Comparison of ENCODE assay signal across 17 cellular contexts in genomic region chr11:44561964-44562734, GRCh38.
"Had no signal": no experiment of that assay in that cellular context is flagged by ENCODE, and none has a peak within 500 bp of the region (broad histone marks: within the 10 kb centered on the region; RNA-seq: fewer than 3 reads in every experiment).

No MANE protein-coding gene starts in this region.

- ATAC-seq: activated T-helper 17 cell treated with anti-CD3 and anti-CD28 coated beads, Interleukin-2, amount 50 U/mL, for 72 hours; gastroesophageal sphincter; left ventricle myocardium superior; right lobe of liver; T-helper 17 cell had no signal

- H3K9me3 ChIP-seq: colonic mucosa, gastroesophageal sphincter, prostate gland, right lobe of liver, thoracic aorta, vagina had no signal

- H3K27me3 ChIP-seq: colonic mucosa, gastroesophageal sphincter, right lobe of liver, vagina had no signal

- H3K36me3 ChIP-seq: colonic mucosa, gastroesophageal sphincter, prostate gland, right lobe of liver, thoracic aorta, vagina had no signal

- H3K9me3 Mint-ChIP-seq: activated naive CD4-positive, alpha-beta T cell treated with anti-CD3 and anti-CD28 coated beads for 36 hours; activated T-helper 17 cell treated with anti-CD3 and anti-CD28 coated beads, Interleukin-2, amount 50 U/mL, for 72 hours had no signal

- H3K27ac ChIP-seq: colonic mucosa, gastroesophageal sphincter, right lobe of liver had no signal

- DNase-seq: activated CD4-positive, alpha-beta T cell treated with anti-CD3 and anti-CD28 coated beads, Interleukin-2, amount 10 ng/mL, durations not matched to agents 7 days and 5 days; activated CD4-positive, CD25-positive, alpha-beta regulatory T cell; activated CD8-positive, alpha-beta memory T cell treated with anti-CD3 and anti-CD28 coated beads for 24 hours; caudate nucleus; colonic mucosa; kidney; left ventricle myocardium superior; nucleus accumbens; right lobe of liver; stimulated activated naive CD4-positive, alpha-beta T cell treated with Interleukin-2 at 50 U/mL for 16 hours; T-helper 17 cell had no signal

- H3K27me3 Mint-ChIP-seq: activated CD4-positive, alpha-beta T cell treated with anti-CD3 and anti-CD28 coated beads, Interleukin-2, amount 10 ng/mL, durations not matched to agents 7 days and 5 days; activated T-helper 17 cell treated with anti-CD3 and anti-CD28 coated beads, Interleukin-2, amount 50 U/mL, for 72 hours; T-helper 17 cell had no signal

- H3K4me3 Mint-ChIP-seq: activated CD4-positive, alpha-beta T cell treated with anti-CD3 and anti-CD28 coated beads, Interleukin-2, amount 10 ng/mL, durations not matched to agents 7 days and 5 days; activated naive CD4-positive, alpha-beta T cell treated with anti-CD3 and anti-CD28 coated beads for 36 hours; activated T-helper 17 cell treated with anti-CD3 and anti-CD28 coated beads, Interleukin-2, amount 50 U/mL, for 72 hours; T-helper 17 cell had no signal

- H3K27ac Mint-ChIP-seq: activated CD4-positive, alpha-beta T cell treated with anti-CD3 and anti-CD28 coated beads, Interleukin-2, amount 10 ng/mL, durations not matched to agents 7 days and 5 days; activated naive CD4-positive, alpha-beta T cell treated with anti-CD3 and anti-CD28 coated beads for 36 hours; activated T-helper 17 cell treated with anti-CD3 and anti-CD28 coated beads, Interleukin-2, amount 50 U/mL, for 72 hours had no signal

- H3K4me3 ChIP-seq: colonic mucosa, gastroesophageal sphincter, prostate gland, right lobe of liver, thoracic aorta, vagina had no signal
